In the genomic region with DNA sequence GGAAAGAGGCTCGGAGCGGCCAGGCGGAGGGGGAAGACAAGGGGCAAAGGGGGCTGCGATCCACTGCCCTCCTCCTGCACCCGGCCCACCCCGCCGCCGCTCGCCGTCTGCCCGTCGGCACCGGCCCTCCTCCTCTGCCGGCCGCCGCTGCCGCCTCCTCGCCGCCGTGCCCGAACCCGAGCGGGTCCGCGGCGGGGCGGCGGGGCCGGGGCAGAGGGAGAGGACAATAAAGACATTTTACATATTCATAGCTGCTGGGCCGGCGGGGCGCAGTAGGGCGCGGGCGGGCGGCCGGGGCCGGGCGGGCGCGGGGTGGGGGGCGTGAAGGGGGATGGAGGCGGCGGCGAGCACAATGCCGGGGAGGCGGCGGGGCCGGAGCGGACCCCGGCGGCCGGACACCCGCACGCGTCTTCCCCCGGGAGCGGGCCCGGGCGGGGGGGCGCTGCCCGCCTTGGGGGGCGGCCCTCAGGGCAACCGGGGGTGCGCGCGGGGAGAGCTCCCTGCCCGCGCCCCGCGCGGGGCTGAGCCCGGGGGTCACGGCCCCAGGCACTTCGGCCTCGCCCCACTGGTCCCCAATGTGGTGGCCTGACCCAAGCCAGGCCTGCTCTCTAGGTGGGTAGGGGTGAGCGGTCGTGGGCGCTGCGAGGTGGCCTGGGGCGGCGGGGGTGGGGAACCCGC, we compare ENCODE assay signal across 8 cellular contexts. TPM values are rescaled to one million over a fixed set of nuclear protein-coding genes. Genes with fewer than 3 reads are reported as not detected.
DNase-seq lines count a peak whose midpoint lies in the region; ATAC-seq and TF ChIP-seq lines count a peak whose summit lies in the region.

No MANE protein-coding gene starts in this region.

- RAD21 ChIA-PET in HCT116 (lab: Charles Lee; ENCODE audit: low non-redundant PET in 1 of 2, low total read pairs in 2 of 2, uncharacterized antibody in 2 of 2, unreplicated experiment in 2 of 2), result interaction anchor here in 1 of 2 experiments (1.1 kb wide), 1 partner anchor 48 kb away, joined by 4 read pairs; no protein-coding TSS in a partner anchor

- H2AFZ ChIP-seq in HCT116 (ENCODE audit: low read depth, low read length, poor library complexity, severe bottlenecking), result no peak overlapping the region

- H3K79me2 ChIP-seq in HCT116 (ENCODE audit: insufficient read depth, low read length), result peaks cover 48% of the 10 kb centered on the region

- DNase-seq in NCI-H345 (lab: John Stamatoyannopoulos, UW), result peak; percentile 45
- DNase-seq in NCI-H345 treated with DMSO at 0.1 percent for 48 hours (lab: John Stamatoyannopoulos, UW; ENCODE audit: unreplicated experiment), result no peak
- no peak for DNase-seq in HCT116 (ENCODE audit: low read depth, low spot score)
- peak; percentile 57 to 91 for DNase-seq in NCI-H526 (lab: John Stamatoyannopoulos, UW)
- no peak for DNase-seq in breast epithelium (ENCODE audit: low spot score in 2 of 2)
- DNase-seq in left lobe of liver (ENCODE audit: low spot score), result peak; percentile 62
- DNase-seq in stimulated activated naive CD4-positive, alpha-beta T cell (lab: John Stamatoyannopoulos, UW), result peak in 4 of 6 experiments; percentile 39 to 57 (median 46)
- no peak for DNase-seq in 8988T

- peaks cover 14 to 39% of the 10 kb centered on the region in 2 experiments for H3K4me1 ChIP-seq in HCT116 (ENCODE audit: control insufficient read depth in 1 of 2, insufficient read depth in 2 of 2, low read length in 2 of 2)
- no peaks in the 10 kb centered on the region for H3K4me1 ChIP-seq in breast epithelium

- peak overlapping the region; percentile 93 for H3K4me2 ChIP-seq in HCT116 (ENCODE audit: low read length)

- no peak for TF ChIP-seq POLR2A in HCT116 (IDR thresholded peaks at IDR 0.05; ENCODE audit: borderline replicate concordance, extremely low read depth, insufficient read depth, insufficient read length)
- TF ChIP-seq POLR2A in breast epithelium (IDR thresholded peaks at IDR 0.05), result no peak

- ATAC-seq in HCT116 (peak; percentile 8), left lobe of liver (peak; percentile 33)

- H3K4me3 ChIP-seq in HCT116 (replicated peaks in 1 of 2; ENCODE audit: low read depth in 1 of 2, low read length in 2 of 2) (peak overlapping the region; percentile 65 to 69), breast epithelium (peak overlapping the region; percentile 94)

- intact Hi-C loops in HCT116 (cut with micrococcal nuclease), result loop anchor here (2.0 to 5.0 kb wide), 2 partner anchors 154 to 311 kb away; no protein-coding TSS in a partner anchor
- intact Hi-C loops in breast epithelium (cut with DNase I; ENCODE audit: low total_unique reads), result no loop called here

- no peaks in the 10 kb centered on the region for H3K9me2 ChIP-seq in HCT116 (ENCODE audit: insufficient read depth)

- no TSS peak for BruUV-seq in HCT116 (replicated peaks; lab: Mats Ljungman, UMichigan)

- CTCF ChIA-PET in HCT116 (lab: Charles Lee), result interaction anchor here (0.9 to 1.6 kb wide), 8 partner anchors 13 to 309 kb away, joined by 3 to 7 read pairs (median 4); no protein-coding TSS in a partner anchor

- H3K27ac ChIP-seq in HCT116 (ENCODE audit: low read depth, low read length), result peak overlapping the region; percentile 57
- H3K27ac ChIP-seq in breast epithelium, result peak overlapping the region; percentile 99 to 100

- POLR2A ChIA-PET in HCT116 (lab: Charles Lee), result interaction anchor here (0.7 to 1.9 kb wide), 6 partner anchors 10 to 226 kb away, joined by 3 to 14 read pairs (median 7); no protein-coding TSS in a partner anchor

- H3K9me3 ChIP-seq in HCT116 (ENCODE audit: control insufficient read depth in 1 of 2, insufficient read depth in 1 of 2, low read depth in 1 of 2, low read length in 2 of 2), result no peaks in the 10 kb centered on the region
- H3K9me3 ChIP-seq in breast epithelium, result no peaks in the 10 kb centered on the region

- no peaks in the 10 kb centered on the region for H4K20me1 ChIP-seq in HCT116 (ENCODE audit: insufficient read depth)

- TF ChIP-seq CTCF in HCT116 (IDR thresholded peaks at IDR 0.05 in 2 of 3, conservative IDR thresholded peaks at IDR 0.05 in 1 of 3; ENCODE audit: borderline replicate concordance in 1 of 3, insufficient read depth in 1 of 3, low read depth in 2 of 3, low read length in 2 of 3) (no peak), breast epithelium (IDR thresholded peaks at IDR 0.05) (no peak)

- peak overlapping the region; percentile 76 for H3K9ac ChIP-seq in HCT116 (ENCODE audit: low read length)

- no peaks in the 10 kb centered on the region for H3K27me3 ChIP-seq in HCT116 (ENCODE audit: insufficient read depth, low read length)
- no peaks in the 10 kb centered on the region for H3K27me3 ChIP-seq in breast epithelium

- no peak for TF ChIP-seq RAD21 in HCT116 (IDR thresholded peaks at IDR 0.05; ENCODE audit: low read depth)

- H3K36me3 ChIP-seq in HCT116 (ENCODE audit: control insufficient read depth in 1 of 2, insufficient read depth in 2 of 2, low read length in 2 of 2) (no peaks in the 10 kb centered on the region), breast epithelium (no peaks in the 10 kb centered on the region)

TF ChIP-seq in HCT116, 20 proteins besides CTCF, POLR2A, EP300 and RAD21:
- peak; percentile 30 for TF ChIP-seq ZFX (IDR thresholded peaks at IDR 0.05)
- TF ChIP-seq SP1 (IDR thresholded peaks at IDR 0.05; ENCODE audit: low read depth), result no peak

RNA-seq across cellular contexts. Expression of a gene that starts 0.6 kb away (rescaled TPM):
- total RNA-seq in HCT116 (2021; ENCODE audit: unreplicated experiment), result 24.5 TPM
- polyA plus RNA-seq in HCT116 (2012), result 7.0 and 8.0 TPM in 2 replicates
- total RNA-seq in breast epithelium, result 10 to 100 TPM; 20.0 to 29.0 (median 21.0) TPM
- total RNA-seq in left lobe of liver, result 4.7 TPM

Comparison
In these comparisons a context has a peak if more than half of its experiments do, and no peak if none do; other contexts are left out.
1. DNase-seq: peak in NCI-H345 (single experiment), NCI-H526 (2 of 2), left lobe of liver (single experiment) and stimulated activated naive CD4-positive, alpha-beta T cell (4 of 6); none in NCI-H345 treated with DMSO at 0.1 percent for 48 hours (single experiment), HCT116 (single experiment), breast epithelium (0 of 2) and 8988T (single experiment).